Comparison of ENCODE assay signal across 27 cellular contexts in the genomic region with DNA sequence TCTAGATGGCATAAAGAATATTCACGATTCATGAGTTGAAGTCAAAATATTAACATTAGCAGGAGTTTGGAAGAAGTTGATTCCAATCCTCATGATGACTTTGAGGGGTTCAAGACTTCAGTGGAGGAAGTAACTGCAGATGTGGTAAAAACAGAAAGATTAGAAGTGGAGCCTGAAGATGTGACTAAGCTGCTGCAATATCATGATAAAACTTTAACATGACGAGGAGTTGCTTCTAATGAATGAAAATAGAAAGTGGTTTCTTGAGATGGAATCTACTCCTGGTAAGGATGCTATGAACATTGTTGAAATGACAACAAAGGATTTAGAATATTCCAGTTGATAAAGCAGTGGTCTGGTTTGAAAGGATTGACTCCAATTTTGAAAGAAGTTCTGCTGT.
"Had no signal": no experiment of that assay in that cellular context is flagged by ENCODE, and none has a peak within 500 bp of the region (broad histone marks: within the 10 kb centered on the region; RNA-seq: fewer than 3 reads in every experiment).

No MANE protein-coding gene starts in this region.

- DNase-seq: activated CD4-positive, alpha-beta memory T cell treated with anti-CD3 and anti-CD28 coated beads, Interleukin-2, amount 10 ng/mL, durations not matched to agents 7 days and 5 days; activated CD4-positive, alpha-beta T cell treated with anti-CD3 and anti-CD28 coated beads for 1 hour; activated CD4-positive, alpha-beta T cell treated with anti-CD3 and anti-CD28 coated beads for 36 hours; activated CD4-positive, alpha-beta T cell treated with anti-CD3 and anti-CD28 coated beads for 48 hours; activated CD4-positive, alpha-beta T cell treated with anti-CD3 and anti-CD28 coated beads, Interleukin-2, amount 10 ng/mL, durations not matched to agents 7 days and 5 days; activated CD4-positive, alpha-beta T cell treated with anti-CD3 and anti-CD28 coated beads, Interleukin-2, amount 50 U/mL, for 48 hours; activated CD4-positive, CD25-positive, alpha-beta regulatory T cell; activated CD8-positive, alpha-beta memory T cell treated with anti-CD3 and anti-CD28 coated beads for 24 hours; activated CD8-positive, alpha-beta memory T cell treated with anti-CD3 and anti-CD28 coated beads, Interleukin-2, amount 10 ng/mL, durations not matched to agents 7 days and 5 days; activated CD8-positive, alpha-beta memory T cell treated with anti-CD3 and anti-CD28 coated beads, Interleukin-2, amount 50 U/mL, for 48 hours; activated CD8-positive, alpha-beta T cell treated with anti-CD3 and anti-CD28 coated beads, Interleukin-2, amount 10 ng/mL, durations not matched to agents 7 days and 5 days; activated effector memory CD4-positive, alpha-beta T cell treated with Interleukin-2 at 50 U/mL for 16 hours; activated gamma-delta T cell; activated naive CD4-positive, alpha-beta T cell treated with anti-CD3 and anti-CD28 coated beads, Interleukin-2, amount 10 ng/mL, durations not matched to agents 7 days and 5 days; activated naive CD4-positive, alpha-beta T cell treated with Interleukin-2 at 50 U/mL for 16 hours; activated naive CD8-positive, alpha-beta T cell treated with anti-CD3 and anti-CD28 coated beads, Interleukin-2, amount 10 ng/mL, durations not matched to agents 7 days and 5 days; activated naive CD8-positive, alpha-beta T cell treated with anti-CD3 and anti-CD28 coated beads, Interleukin-2, amount 50 U/mL, for 24 hours; activated T-cell treated with anti-CD3 and anti-CD28 coated beads, Interleukin-2, amount 50 U/mL, for 24 hours; activated T-cell treated with anti-CD3 and anti-CD28 coated beads, Interleukin-2, amount 50 U/mL, for 48 hours; amygdala; anterior cingulate cortex; caudate nucleus; cerebellar nuclear complex; colonic mucosa; T-helper 2 cell; T-helper 9 cell; WERI-Rb-1 had no signal
